Comparison of ENCODE assay signal across 9 cellular contexts in genomic region chr11:100827934-100828661, GRCh38.
DNase-seq lines count a peak whose midpoint lies in the region; ATAC-seq, FAIRE-seq and TF ChIP-seq lines count a peak whose summit lies in the region.
"Had no signal": no experiment of that assay in that cellular context is flagged by ENCODE, and none has a peak within 500 bp of the region (broad histone marks: within the 10 kb centered on the region; RNA-seq: fewer than 3 reads in every experiment).

No MANE protein-coding gene starts in this region.

- no peaks in the 10 kb centered on the region for H3K27me3 Mint-ChIP-seq in MCF 10A (ENCODE audit: insufficient read depth, unreplicated experiment)
- H3K27me3 Mint-ChIP-seq in natural killer cell treated with Interleukin-12 subunit alpha and Interleukin-12 subunit beta and Interleukin-15 and Interleukin-18, amount 100 ng/mL, for 72 hours: no peaks in the 10 kb centered on the region
- no peaks in the 10 kb centered on the region for H3K27me3 Mint-ChIP-seq in T-cell
- H3K27me3 Mint-ChIP-seq: activated naive CD8-positive, alpha-beta T cell had no signal

- H3K4me3 Mint-ChIP-seq in MCF 10A (ENCODE audit: unreplicated experiment): no peak overlapping the region
- H3K4me3 Mint-ChIP-seq in natural killer cell treated with Interleukin-12 subunit alpha and Interleukin-12 subunit beta and Interleukin-15 and Interleukin-18, amount 100 ng/mL, for 72 hours: no peak overlapping the region
- no peak overlapping the region for H3K4me3 Mint-ChIP-seq in T-cell
- H3K4me3 Mint-ChIP-seq: activated naive CD8-positive, alpha-beta T cell had no signal

- DNase-seq in MCF 10A (ENCODE audit: unreplicated experiment) (peak; percentile 34), breast epithelium (ENCODE audit: low spot score in 2 of 2) (no peak), RPMI8226 (peak; percentile 54), kidney (no peak), dorsolateral prefrontal cortex (no peak), T-cell (no peak)
- no peak for DNase-seq in natural killer cell treated with Interleukin-12 subunit alpha and Interleukin-12 subunit beta and Interleukin-15 and Interleukin-18, amount 100 ng/mL, for 72 hours (ENCODE audit: low spot score)

- no peak overlapping the region for H3K27ac Mint-ChIP-seq in MCF 10A (ENCODE audit: low read depth, unreplicated experiment)
- no peak overlapping the region for H3K27ac Mint-ChIP-seq in natural killer cell treated with Interleukin-12 subunit alpha and Interleukin-12 subunit beta and Interleukin-15 and Interleukin-18, amount 100 ng/mL, for 72 hours
- no peak overlapping the region for H3K27ac Mint-ChIP-seq in T-cell
- H3K27ac Mint-ChIP-seq: activated naive CD8-positive, alpha-beta T cell had no signal

- H3K4me1 Mint-ChIP-seq in MCF 10A (ENCODE audit: insufficient read depth, unreplicated experiment) (peaks cover 19% of the 10 kb centered on the region), T-cell (no peaks in the 10 kb centered on the region)
- peaks cover 3 to 4% of the 10 kb centered on the region in 2 donors for H3K4me1 Mint-ChIP-seq in natural killer cell treated with Interleukin-12 subunit alpha and Interleukin-12 subunit beta and Interleukin-15 and Interleukin-18, amount 100 ng/mL, for 72 hours (ENCODE audit: low read depth in 2 of 2)

- TF ChIP-seq POLR2A in breast epithelium (IDR thresholded peaks at IDR 0.05): no peak

- H3K27me3 ChIP-seq in breast epithelium: no peaks in the 10 kb centered on the region
- H3K27me3 ChIP-seq in dorsolateral prefrontal cortex: peaks cover 0 to 6% (median 0%) of the 10 kb centered on the region in 45 donors

- TF ChIP-seq CTCF in MCF 10A (IDR thresholded peaks at IDR 0.05; ENCODE audit: unreplicated experiment) (no peak), breast epithelium (IDR thresholded peaks at IDR 0.05) (no peak), kidney (IDR thresholded peaks at IDR 0.05; ENCODE audit: borderline replicate concordance, extremely low read depth, insufficient read depth) (peak; percentile 13), dorsolateral prefrontal cortex (IDR thresholded peaks at IDR 0.05 in 54 of 56, conservative IDR thresholded peaks at IDR 0.05 in 2 of 56; ENCODE audit: low read depth in 1 of 56, partially characterized antibody in 56 of 56) (peak in 1 of 56 donors; percentile 13)

- no peak overlapping the region for H3K4me3 ChIP-seq in breast epithelium
- no peak overlapping the region for H3K4me3 ChIP-seq in kidney (ENCODE audit: low read length in 2 of 2)
- H3K4me3 ChIP-seq in dorsolateral prefrontal cortex: no peak overlapping the region

- no TSS peak for BruUV-seq in MCF 10A (replicated peaks; lab: Mats Ljungman, UMichigan)

- no peak for FAIRE-seq in kidney (lab: Jason Lieb, UNC)

- H3K9me3 Mint-ChIP-seq in MCF 10A (ENCODE audit: unreplicated experiment): no peaks in the 10 kb centered on the region
- H3K9me3 Mint-ChIP-seq in natural killer cell treated with Interleukin-12 subunit alpha and Interleukin-12 subunit beta and Interleukin-15 and Interleukin-18, amount 100 ng/mL, for 72 hours: no peaks in the 10 kb centered on the region
- peaks cover 0 to 3% (median 0%) of the 10 kb centered on the region in 3 donors for H3K9me3 Mint-ChIP-seq in T-cell

- CTCF ChIA-PET in MCF 10A (lab: Yijun Ruan, JAX): interaction anchor here (0.6 to 6.2 kb wide), 5 partner anchors 10 to 145 kb away, joined by 3 to 32 read pairs (median 4); partner anchors contain the start of gene ARHGAP42
- CTCF ChIA-PET in T-cell (lab: Charles Lee): no interaction called here

- no peaks in the 10 kb centered on the region for H3K36me3 Mint-ChIP-seq in MCF 10A (ENCODE audit: insufficient read depth, unreplicated experiment)
- H3K36me3 Mint-ChIP-seq in natural killer cell treated with Interleukin-12 subunit alpha and Interleukin-12 subunit beta and Interleukin-15 and Interleukin-18, amount 100 ng/mL, for 72 hours: no peaks in the 10 kb centered on the region
- H3K36me3 Mint-ChIP-seq in T-cell: no peaks in the 10 kb centered on the region
- H3K36me3 Mint-ChIP-seq: activated naive CD8-positive, alpha-beta T cell had no signal

- no peaks in the 10 kb centered on the region for H3K36me3 ChIP-seq in breast epithelium
- no peaks in the 10 kb centered on the region for H3K36me3 ChIP-seq in kidney (ENCODE audit: control insufficient read depth in 1 of 2, insufficient read depth in 2 of 2, low read length in 2 of 2)

- H3K27ac ChIP-seq in breast epithelium (no peak overlapping the region), kidney (ENCODE audit: low read depth in 2 of 2, low read length in 2 of 2) (no peak overlapping the region), dorsolateral prefrontal cortex (no peak overlapping the region)

- no peak overlapping the region for H3K9ac ChIP-seq in kidney (ENCODE audit: low read length in 2 of 2)

- no peaks in the 10 kb centered on the region for H3K9me3 ChIP-seq in breast epithelium
- no peaks in the 10 kb centered on the region for H3K9me3 ChIP-seq in kidney (ENCODE audit: control insufficient read depth in 1 of 2, low read length in 2 of 2)

- POLR2A ChIA-PET in MCF 10A (lab: Yijun Ruan, JAX) (no interaction called here), T-cell (lab: Charles Lee) (interaction anchor here in 1 of 2 donors (0.6 kb wide), 1 partner anchor 21 kb away, joined by 3 read pairs; no protein-coding TSS in a partner anchor)

- ATAC-seq in HG03280 (IDR thresholded peaks at IDR 0.05; ENCODE audit: unreplicated experiment): peak; percentile 86
- ATAC-seq in natural killer cell treated with Interleukin-12 subunit alpha and Interleukin-12 subunit beta and Interleukin-15 and Interleukin-18, amount 100 ng/mL, for 72 hours: no peak
- ATAC-seq in T-cell (replicated peaks in 1 of 4): no peak

- intact Hi-C loops in MCF 10A (cut with micrococcal nuclease): no loop called here
- intact Hi-C loops in breast epithelium (cut with DNase I; ENCODE audit: low total_unique reads): loop anchor here (2.0 kb wide), 1 partner anchor 25 kb away; no protein-coding TSS in a partner anchor
- intact Hi-C loops in kidney (cut with DNase I): no loop called here
- intact Hi-C loops in dorsolateral prefrontal cortex (cut with DNase I): no loop called here

- H3K4me1 ChIP-seq in breast epithelium (peaks cover 0 to 3% of the 10 kb centered on the region in 2 donors), kidney (ENCODE audit: control insufficient read depth in 1 of 2, insufficient read depth in 1 of 2, low read depth in 1 of 2, low read length in 2 of 2) (peaks cover 0 to 2% of the 10 kb centered on the region in 2 donors)

Comparison
In these comparisons a context has a peak if more than half of its experiments do, and no peak if none do; other contexts are left out.
1. DNase-seq: peak in MCF 10A (single experiment) and RPMI8226 (single experiment); none in breast epithelium (0 of 2), kidney (single experiment), dorsolateral prefrontal cortex (0 of 10), natural killer cell treated with Interleukin-12 subunit alpha and Interleukin-12 subunit beta and Interleukin-15 and Interleukin-18, amount 100 ng/mL, for 72 hours (single experiment) and T-cell (0 of 34).